Comparison of ENCODE assay signal across 1 cellular context in genomic region chr7:2966466-2967078, GRCh38.
TF ChIP-seq lines count a peak whose summit lies in the region.

No MANE protein-coding gene starts in this region.

TF ChIP-seq in IMR-90, 13 proteins besides CTCF, POLR2A, EP300 and RAD21:
- TF ChIP-seq SMC3 (IDR thresholded peaks at IDR 0.05; ENCODE audit: low read depth, low read length), result no peak
- TF ChIP-seq MAFK (IDR thresholded peaks at IDR 0.05; ENCODE audit: low read depth, low read length), result peak; percentile 46; the same call in 1 of the 2 replicates
- TF ChIP-seq, protein P1, sequence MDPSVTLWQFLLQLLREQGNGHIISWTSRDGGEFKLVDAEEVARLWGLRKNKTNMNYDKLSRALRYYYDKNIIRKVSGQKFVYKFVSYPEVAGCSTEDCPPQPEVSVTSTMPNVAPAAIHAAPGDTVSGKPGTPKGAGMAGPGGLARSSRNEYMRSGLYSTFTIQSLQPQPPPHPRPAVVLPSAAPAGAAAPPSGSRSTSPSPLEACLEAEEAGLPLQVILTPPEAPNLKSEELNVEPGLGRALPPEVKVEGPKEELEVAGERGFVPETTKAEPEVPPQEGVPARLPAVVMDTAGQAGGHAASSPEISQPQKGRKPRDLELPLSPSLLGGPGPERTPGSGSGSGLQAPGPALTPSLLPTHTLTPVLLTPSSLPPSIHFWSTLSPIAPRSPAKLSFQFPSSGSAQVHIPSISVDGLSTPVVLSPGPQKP (IDR thresholded peaks at IDR 0.05; ENCODE audit: borderline replicate concordance, low read depth, low read length), result no peak
- TF ChIP-seq MXI1 (IDR thresholded peaks at IDR 0.05; ENCODE audit: borderline replicate concordance, low read depth, low read length), result no peak
- TF ChIP-seq BHLHE40 (IDR thresholded peaks at IDR 0.05; ENCODE audit: low read depth, low read length), result no peak
- no peak for TF ChIP-seq CHD1 (IDR thresholded peaks at IDR 0.05; ENCODE audit: low read depth, low read length)
- TF ChIP-seq RFX5 (IDR thresholded peaks at IDR 0.05; ENCODE audit: low read depth, low read length), result no peak
- TF ChIP-seq, protein P2, sequence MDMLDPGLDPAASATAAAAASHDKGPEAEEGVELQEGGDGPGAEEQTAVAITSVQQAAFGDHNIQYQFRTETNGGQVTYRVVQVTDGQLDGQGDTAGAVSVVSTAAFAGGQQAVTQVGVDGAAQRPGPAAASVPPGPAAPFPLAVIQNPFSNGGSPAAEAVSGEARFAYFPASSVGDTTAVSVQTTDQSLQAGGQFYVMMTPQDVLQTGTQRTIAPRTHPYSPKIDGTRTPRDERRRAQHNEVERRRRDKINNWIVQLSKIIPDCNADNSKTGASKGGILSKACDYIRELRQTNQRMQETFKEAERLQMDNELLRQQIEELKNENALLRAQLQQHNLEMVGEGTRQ (IDR thresholded peaks at IDR 0.05; ENCODE audit: low read depth, low read length), result no peak
